In genomic region chr3:187396661-187397060, GRCh38 we compare ENCODE assay signal across 5 cellular contexts. TPM values are rescaled to one million over a fixed set of nuclear protein-coding genes. Genes with fewer than 3 reads are reported as not detected.
"Had no signal": no experiment of that assay in that cellular context is flagged by ENCODE, and none has a peak within 500 bp of the region (broad histone marks: within the 10 kb centered on the region; RNA-seq: fewer than 3 reads in every experiment).

No MANE protein-coding gene starts in this region.

- H3K9me3 Mint-ChIP-seq: IgD-negative memory B cell had no signal

- ATAC-seq: HepG2, K562 had no signal

- DNase-seq: IMR-90 had no signal

- H3K36me3 Mint-ChIP-seq: IgD-negative memory B cell had no signal

- H3K4me3 Mint-ChIP-seq: IgD-negative memory B cell had no signal

- H3K27ac Mint-ChIP-seq: IgD-negative memory B cell had no signal

- H3K27ac ChIP-seq: HL-60 had no signal

- H3K4me3 ChIP-seq: K562 had no signal

RNA-seq across cellular contexts. Expression of gene RTP4, which starts 28.5 kb away (rescaled TPM):
- total RNA-seq: IMR-90, K562 had no signal
- polyA plus RNA-seq: IMR-90 had no signal
